ENCODE assay signal across 1 cellular context in the genomic region with DNA sequence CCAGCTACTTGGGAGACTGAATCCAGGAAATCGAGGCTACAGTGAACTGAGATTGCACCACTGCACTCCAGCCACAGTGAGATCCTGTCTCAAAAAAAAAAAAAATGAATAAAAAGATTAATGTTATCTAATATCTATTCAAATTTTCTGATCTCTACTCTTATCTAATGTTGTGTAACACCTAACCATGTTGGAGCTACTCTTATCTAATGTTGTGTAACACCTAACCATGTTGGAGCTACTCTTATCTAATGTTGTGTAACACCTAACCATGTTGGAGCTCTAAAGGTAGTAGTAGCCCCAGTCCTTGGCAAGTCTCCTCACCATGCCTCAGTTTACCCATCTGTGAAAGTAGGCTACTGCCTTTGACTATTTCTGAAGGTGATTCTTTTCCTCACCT.
TF ChIP-seq lines count a peak whose summit lies in the region.
"Not testable (repeated sequence)": the region's sequence is repeated elsewhere in the genome, so short reads cannot be mapped to it uniquely, and the experiment has no call there.

No MANE protein-coding gene starts in this region.

TF ChIP-seq in K562, 482 proteins besides CTCF, POLR2A, EP300 and RAD21:
- TF ChIP-seq CEBPB (tag; IDR thresholded peaks at IDR 0.05) = peak; percentile 66
- not testable (repeated sequence) for TF ChIP-seq CEBPG (CRISPR knock-in tag; IDR thresholded peaks at IDR 0.05)
- TF ChIP-seq CEBPG (tag; conservative IDR thresholded peaks at IDR 0.05 in 1 of 2, IDR thresholded peaks at IDR 0.05 in 1 of 2) = peak in 1 of 2 experiments; percentile 67; a peak in 2 of 4 replicates
TF ChIP-seq in K562: peak in this region for 2; not testable (repeated sequence) for 480.
